ENCODE assay signal across 8 cellular contexts in genomic region chr9:128684325-128685021, GRCh38. TPM values are rescaled to one million over a fixed set of nuclear protein-coding genes. Genes with fewer than 3 reads are reported as not detected.
DNase-seq lines count a peak whose midpoint lies in the region; ATAC-seq and TF ChIP-seq lines count a peak whose summit lies in the region.

No MANE protein-coding gene starts in this region.

- CTCF ChIA-PET in Calu3 (lab: Charles Lee), result interaction anchor here (0.6 to 1.6 kb wide), 4 partner anchors 8 to 134 kb away, joined by 4 to 7 read pairs (median 6); partner anchors contain the start of genes ENDOG and PKN3

- intact Hi-C loops in Calu3 (cut with micrococcal nuclease; ENCODE audit: unreplicated experiment) (no loop called here), colonic mucosa (cut with DNase I) (no loop called here)

- H3K4me1 ChIP-seq in colonic mucosa, result peaks cover 8% of the 10 kb centered on the region

- peaks cover 39% of the 10 kb centered on the region for H3K36me3 Mint-ChIP-seq in Calu3 (ENCODE audit: insufficient read depth, unreplicated experiment)

- peak overlapping the region; percentile 59 for H3K4me3 ChIP-seq in colonic mucosa

- no peaks in the 10 kb centered on the region for H3K9me3 ChIP-seq in colonic mucosa

- ATAC-seq in GM21825 (IDR thresholded peaks at IDR 0.05; ENCODE audit: unreplicated experiment), result peak; percentile 27
- peak; percentile 66 for ATAC-seq in left lobe of liver

- H3K27ac ChIP-seq in colonic mucosa, result peak overlapping the region; percentile 96

- no peaks in the 10 kb centered on the region for H3K36me3 ChIP-seq in colonic mucosa

- peak overlapping the region; percentile 96 for H3K4me3 Mint-ChIP-seq in Calu3 (ENCODE audit: low read depth, unreplicated experiment)

- no peaks in the 10 kb centered on the region for H3K9me3 Mint-ChIP-seq in Calu3 (ENCODE audit: low read depth, unreplicated experiment)

- DNase-seq in Calu3, result peak; percentile 82
- peak; percentile 82 for DNase-seq in NCI-H2029 treated with DMSO at 0.1 percent for 48 hours (lab: John Stamatoyannopoulos, UW)
- DNase-seq in activated CD4-positive, alpha-beta T cell treated with anti-CD3 and anti-CD28 coated beads for 1 hour, result peak; percentile 57
- peak; percentile 95 for DNase-seq in colonic mucosa
- DNase-seq in left lobe of liver (ENCODE audit: low spot score), result peak; percentile 87
- peak; percentile 66 to 67 for DNase-seq in stimulated activated CD4-positive, alpha-beta T cell treated with anti-CD3 and anti-CD28 coated beads, Interleukin-4, amount 100 ng/mL, for 4 hours
- no peak for DNase-seq in NCI-H1105 (lab: John Stamatoyannopoulos, UW)

- H3K27me3 ChIP-seq in colonic mucosa, result no peaks in the 10 kb centered on the region

- H3K4me1 Mint-ChIP-seq in Calu3 (ENCODE audit: low read depth, unreplicated experiment), result peaks cover 35% of the 10 kb centered on the region

- no TSS peak for BruUV-seq in Calu3 (replicated peaks; lab: Mats Ljungman, UMichigan)

- H3K27ac Mint-ChIP-seq in Calu3 (ENCODE audit: unreplicated experiment), result peak overlapping the region; percentile 93

- H3K9ac ChIP-seq in colonic mucosa (ENCODE audit: low read depth in 2 of 2, low read length in 2 of 2), result peak overlapping the region; percentile 62 to 93

- no peaks in the 10 kb centered on the region for H3K27me3 Mint-ChIP-seq in Calu3 (ENCODE audit: unreplicated experiment)

- TF ChIP-seq CTCF in Calu3 (IDR thresholded peaks at IDR 0.05; ENCODE audit: unreplicated experiment) (no peak), colonic mucosa (IDR thresholded peaks at IDR 0.05) (no peak)

RNA-seq across cellular contexts. Expression of gene SET, which starts 4.5 kb away (rescaled TPM):
- total RNA-seq in Calu3 (2022), result 321 and 367 TPM in 2 replicates
- 100 to 1,000 TPM; 222 to 348 TPM for total RNA-seq in colonic mucosa
- 69.3 TPM for total RNA-seq in left lobe of liver

RNA-seq across cellular contexts. Expression of gene PKN3, which starts 17.8 kb away (rescaled TPM):
- total RNA-seq in Calu3 (2022) (6.8 and 7.7 TPM in 2 replicates), colonic mucosa (1 to 10 TPM; 2.8 to 7.5 TPM), left lobe of liver (7.6 TPM)

RNA-seq across cellular contexts. Expression of gene DYNC2I2, which starts 27.8 kb away (rescaled TPM):
- total RNA-seq in Calu3 (2022), result 52.4 and 53.2 TPM in 2 replicates
- 100 to 1,000 TPM in 1 of 2 donors, 10 to 100 TPM in 1; 39.7 to 152 TPM for total RNA-seq in colonic mucosa
- 24.1 TPM for total RNA-seq in left lobe of liver

RNA-seq across cellular contexts. Expression of gene ZDHHC12, which starts 39.5 kb away (rescaled TPM):
- 35.4 and 36.5 TPM in 2 replicates for total RNA-seq in Calu3 (2022)
- 100 to 1,000 TPM in 1 of 2 donors, 10 to 100 TPM in 1; 69.9 to 129 TPM for total RNA-seq in colonic mucosa
- total RNA-seq in left lobe of liver, result 22.9 TPM
